1 cellular context compared by ENCODE assay signal in genomic region chr5:55146543-55147151, GRCh38.
TF ChIP-seq lines count a peak whose summit lies in the region.

No MANE protein-coding gene starts in this region.

TF ChIP-seq in GM12878, 131 proteins besides CTCF, POLR2A, EP300 and RAD21 (continued from another document):
- TF ChIP-seq MLLT1 (IDR thresholded peaks at IDR 0.05): peak; percentile 73
- TF ChIP-seq RUNX3 (IDR thresholded peaks at IDR 0.05; ENCODE audit: low read length): peak; percentile 14; the same call in 1 of the 2 replicates
